ENCODE assay signal across 1 cellular context in the genomic region with DNA sequence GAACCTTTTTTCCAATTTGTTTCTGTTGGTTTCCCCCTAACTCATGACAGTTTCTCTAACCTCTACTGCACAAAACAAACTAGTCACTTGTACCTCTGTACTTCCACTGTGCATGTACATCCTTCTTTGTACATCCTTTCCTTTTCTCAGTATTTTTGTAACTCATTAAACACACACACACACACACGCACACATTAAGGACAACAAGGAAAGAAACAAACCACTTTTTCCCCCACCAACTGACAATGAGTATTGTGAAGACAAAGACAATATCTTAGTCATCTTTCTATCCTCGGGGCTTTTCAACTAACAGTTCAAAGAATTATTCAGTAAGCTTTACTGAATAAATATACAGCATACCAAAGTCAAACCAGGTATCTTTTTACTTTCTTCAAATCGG.
TF ChIP-seq lines count a peak whose summit lies in the region.

No MANE protein-coding gene starts in this region.

TF ChIP-seq in WTC11, 78 proteins besides CTCF, POLR2A, EP300 and RAD21 (continued from another document):
- no peak for TF ChIP-seq ELF4 (CRISPR knock-in tag; IDR thresholded peaks at IDR 0.05; ENCODE audit: low read depth)
- TF ChIP-seq ZNF263 (CRISPR knock-in tag; IDR thresholded peaks at IDR 0.05; ENCODE audit: low read depth): no peak
- TF ChIP-seq EMX1 (CRISPR knock-in tag; IDR thresholded peaks at IDR 0.05): no peak
- TF ChIP-seq JAZF1 (CRISPR knock-in tag; IDR thresholded peaks at IDR 0.05): no peak
- TF ChIP-seq GABPB1 (CRISPR knock-in tag; IDR thresholded peaks at IDR 0.05): no peak
- no peak for TF ChIP-seq ZNF281 (CRISPR knock-in tag; IDR thresholded peaks at IDR 0.05)
- no peak for TF ChIP-seq ZNF512 (CRISPR knock-in tag; IDR thresholded peaks at IDR 0.05; ENCODE audit: borderline replicate concordance)
- TF ChIP-seq, protein P1, sequence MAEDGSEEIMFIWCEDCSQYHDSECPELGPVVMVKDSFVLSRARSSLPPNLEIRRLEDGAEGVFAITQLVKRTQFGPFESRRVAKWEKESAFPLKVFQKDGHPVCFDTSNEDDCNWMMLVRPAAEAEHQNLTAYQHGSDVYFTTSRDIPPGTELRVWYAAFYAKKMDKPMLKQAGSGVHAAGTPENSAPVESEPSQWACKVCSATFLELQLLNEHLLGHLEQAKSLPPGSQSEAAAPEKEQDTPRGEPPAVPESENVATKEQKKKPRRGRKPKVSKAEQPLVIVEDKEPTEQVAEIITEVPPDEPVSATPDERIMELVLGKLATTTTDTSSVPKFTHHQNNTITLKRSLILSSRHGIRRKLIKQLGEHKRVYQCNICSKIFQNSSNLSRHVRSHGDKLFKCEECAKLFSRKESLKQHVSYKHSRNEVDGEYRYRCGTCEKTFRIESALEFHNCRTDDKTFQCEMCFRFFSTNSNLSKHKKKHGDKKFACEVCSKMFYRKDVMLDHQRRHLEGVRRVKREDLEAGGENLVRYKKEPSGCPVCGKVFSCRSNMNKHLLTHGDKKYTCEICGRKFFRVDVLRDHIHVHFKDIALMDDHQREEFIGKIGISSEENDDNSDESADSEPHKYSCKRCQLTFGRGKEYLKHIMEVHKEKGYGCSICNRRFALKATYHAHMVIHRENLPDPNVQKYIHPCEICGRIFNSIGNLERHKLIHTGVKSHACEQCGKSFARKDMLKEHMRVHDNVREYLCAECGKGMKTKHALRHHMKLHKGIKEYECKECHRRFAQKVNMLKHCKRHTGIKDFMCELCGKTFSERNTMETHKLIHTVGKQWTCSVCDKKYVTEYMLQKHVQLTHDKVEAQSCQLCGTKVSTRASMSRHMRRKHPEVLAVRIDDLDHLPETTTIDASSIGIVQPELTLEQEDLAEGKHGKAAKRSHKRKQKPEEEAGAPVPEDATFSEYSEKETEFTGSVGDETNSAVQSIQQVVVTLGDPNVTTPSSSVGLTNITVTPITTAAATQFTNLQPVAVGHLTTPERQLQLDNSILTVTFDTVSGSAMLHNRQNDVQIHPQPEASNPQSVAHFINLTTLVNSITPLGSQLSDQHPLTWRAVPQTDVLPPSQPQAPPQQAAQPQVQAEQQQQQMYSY (CRISPR knock-in tag; IDR thresholded peaks at IDR 0.05): no peak
- TF ChIP-seq, protein P2, sequence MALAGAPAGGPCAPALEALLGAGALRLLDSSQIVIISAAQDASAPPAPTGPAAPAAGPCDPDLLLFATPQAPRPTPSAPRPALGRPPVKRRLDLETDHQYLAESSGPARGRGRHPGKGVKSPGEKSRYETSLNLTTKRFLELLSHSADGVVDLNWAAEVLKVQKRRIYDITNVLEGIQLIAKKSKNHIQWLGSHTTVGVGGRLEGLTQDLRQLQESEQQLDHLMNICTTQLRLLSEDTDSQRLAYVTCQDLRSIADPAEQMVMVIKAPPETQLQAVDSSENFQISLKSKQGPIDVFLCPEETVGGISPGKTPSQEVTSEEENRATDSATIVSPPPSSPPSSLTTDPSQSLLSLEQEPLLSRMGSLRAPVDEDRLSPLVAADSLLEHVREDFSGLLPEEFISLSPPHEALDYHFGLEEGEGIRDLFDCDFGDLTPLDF (CRISPR knock-in tag; IDR thresholded peaks at IDR 0.05): no peak
- no peak for TF ChIP-seq NR3C1 (CRISPR knock-in tag; conservative IDR thresholded peaks at IDR 0.05; ENCODE audit: low read depth)
- TF ChIP-seq CREM (CRISPR knock-in tag; IDR thresholded peaks at IDR 0.05): no peak
- no peak for TF ChIP-seq FOXJ3 (CRISPR knock-in tag; IDR thresholded peaks at IDR 0.05; ENCODE audit: borderline replicate concordance)
- TF ChIP-seq, protein P3, sequence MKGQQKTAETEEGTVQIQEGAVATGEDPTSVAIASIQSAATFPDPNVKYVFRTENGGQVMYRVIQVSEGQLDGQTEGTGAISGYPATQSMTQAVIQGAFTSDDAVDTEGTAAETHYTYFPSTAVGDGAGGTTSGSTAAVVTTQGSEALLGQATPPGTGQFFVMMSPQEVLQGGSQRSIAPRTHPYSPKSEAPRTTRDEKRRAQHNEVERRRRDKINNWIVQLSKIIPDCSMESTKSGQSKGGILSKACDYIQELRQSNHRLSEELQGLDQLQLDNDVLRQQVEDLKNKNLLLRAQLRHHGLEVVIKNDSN (CRISPR knock-in tag; IDR thresholded peaks at IDR 0.05): no peak
- TF ChIP-seq FOXP1 (CRISPR knock-in tag; IDR thresholded peaks at IDR 0.05; ENCODE audit: borderline replicate concordance): no peak
- TF ChIP-seq SMAD4 (CRISPR knock-in tag; IDR thresholded peaks at IDR 0.05): no peak
- no peak for TF ChIP-seq ATF2 (CRISPR knock-in tag; IDR thresholded peaks at IDR 0.05; ENCODE audit: borderline replicate concordance, low read depth)
- TF ChIP-seq AFF4 (CRISPR knock-in tag; IDR thresholded peaks at IDR 0.05; ENCODE audit: borderline replicate concordance): no peak
- no peak for TF ChIP-seq GTF2I (CRISPR knock-in tag; conservative IDR thresholded peaks at IDR 0.05)
- no peak for TF ChIP-seq ZMAT4 (CRISPR knock-in tag; IDR thresholded peaks at IDR 0.05)
